Comparison of ENCODE assay signal across 15 cellular contexts in genomic region chr14:94112513-94113060, GRCh38. TPM values are rescaled to one million over a fixed set of nuclear protein-coding genes. Genes with fewer than 3 reads are reported as not detected.
DNase-seq lines count a peak whose midpoint lies in the region; ATAC-seq and TF ChIP-seq lines count a peak whose summit lies in the region.
"Had no signal": no experiment of that assay in that cellular context is flagged by ENCODE, and none has a peak within 500 bp of the region (broad histone marks: within the 10 kb centered on the region; RNA-seq: fewer than 3 reads in every experiment).

No MANE protein-coding gene starts in this region.

- TF ChIP-seq POLR2A in esophagus muscularis mucosa (IDR thresholded peaks at IDR 0.05; ENCODE audit: low read depth): no peak

- no peak for TF ChIP-seq CTCF in heart right ventricle (IDR thresholded peaks at IDR 0.05)
- TF ChIP-seq CTCF in esophagus muscularis mucosa (IDR thresholded peaks at IDR 0.05): no peak
- TF ChIP-seq CTCF in progenitor cell of endocrine pancreas (IDR thresholded peaks at IDR 0.05; ENCODE audit: unreplicated experiment): no peak

- H3K9me3 ChIP-seq in heart right ventricle (no peaks in the 10 kb centered on the region), esophagus muscularis mucosa (no peaks in the 10 kb centered on the region)
- H3K9me3 ChIP-seq: SJSA1 had no signal

- ATAC-seq in heart right ventricle: no peak
- no peak for ATAC-seq in Right ventricle myocardium superior (ENCODE audit: poor library complexity)
- no peak for ATAC-seq in GM18502 (IDR thresholded peaks at IDR 0.05; ENCODE audit: poor library complexity, unreplicated experiment)

- peaks cover 2% of the 10 kb centered on the region for H3K36me3 Mint-ChIP-seq in progenitor cell of endocrine pancreas (ENCODE audit: insufficient read depth)
- H3K36me3 Mint-ChIP-seq: activated naive CD4-positive, alpha-beta T cell treated with anti-CD3 and anti-CD28 coated beads, Interleukin-2, amount 10 ng/mL, durations not matched to agents 7 days and 5 days had no signal

- H3K36me3 ChIP-seq in heart right ventricle (peaks cover 0 to 14% (median 0%) of the 10 kb centered on the region in 9 donors), esophagus muscularis mucosa (peaks cover 0 to 8% (median 3%) of the 10 kb centered on the region in 4 donors)
- H3K36me3 ChIP-seq: SJSA1 had no signal

- H3K27me3 ChIP-seq in heart right ventricle (no peaks in the 10 kb centered on the region), esophagus muscularis mucosa (peaks cover 0 to 7% (median 0%) of the 10 kb centered on the region in 4 donors)
- H3K27me3 ChIP-seq: SJSA1 had no signal

- H3K9me3 Mint-ChIP-seq in progenitor cell of endocrine pancreas (ENCODE audit: low read depth): no peaks in the 10 kb centered on the region
- H3K9me3 Mint-ChIP-seq: activated naive CD4-positive, alpha-beta T cell treated with anti-CD3 and anti-CD28 coated beads, Interleukin-2, amount 10 ng/mL, durations not matched to agents 7 days and 5 days had no signal

- intact Hi-C loops in heart right ventricle (cut with DNase I) (no loop called here), Right ventricle myocardium superior (cut with DNase I) (no loop called here), esophagus muscularis mucosa (cut with DNase I) (no loop called here)

- H3K4me3 Mint-ChIP-seq in progenitor cell of endocrine pancreas (ENCODE audit: low read depth): no peak overlapping the region
- H3K4me3 Mint-ChIP-seq: activated naive CD4-positive, alpha-beta T cell treated with anti-CD3 and anti-CD28 coated beads, Interleukin-2, amount 10 ng/mL, durations not matched to agents 7 days and 5 days had no signal

- TF ChIP-seq EP300 in esophagus muscularis mucosa (IDR thresholded peaks at IDR 0.05): no peak

- DNase-seq in heart right ventricle: no peak
- DNase-seq in Right ventricle myocardium superior: no peak
- DNase-seq in esophagus muscularis mucosa (ENCODE audit: extremely low spot score): no peak
- no peak for DNase-seq in progenitor cell of endocrine pancreas (ENCODE audit: low spot score, unreplicated experiment)
- DNase-seq in amygdala (lab: John Stamatoyannopoulos, UW): no peak
- no peak for DNase-seq in OCI-M1 (lab: John Stamatoyannopoulos, UW)
- DNase-seq in NCI-H146 treated with DMSO at 0.1 percent for 48 hours (lab: John Stamatoyannopoulos, UW; ENCODE audit: unreplicated experiment): no peak
- DNase-seq: activated naive CD4-positive, alpha-beta T cell treated with anti-CD3 and anti-CD28 coated beads, Interleukin-2, amount 10 ng/mL, durations not matched to agents 7 days and 5 days; GOT3; hippocampal formation; MM.1S; stimulated activated naive CD4-positive, alpha-beta T cell treated with Interleukin-2 at 50 U/mL for 16 hours had no signal

- peaks cover 18% of the 10 kb centered on the region for H3K27me3 Mint-ChIP-seq in progenitor cell of endocrine pancreas

- peak overlapping the region; percentile 76 for H3K27ac Mint-ChIP-seq in progenitor cell of endocrine pancreas
- H3K27ac Mint-ChIP-seq: activated naive CD4-positive, alpha-beta T cell treated with anti-CD3 and anti-CD28 coated beads, Interleukin-2, amount 10 ng/mL, durations not matched to agents 7 days and 5 days had no signal

- peaks cover 3% of the 10 kb centered on the region for H3K4me1 Mint-ChIP-seq in progenitor cell of endocrine pancreas (ENCODE audit: low read depth)

- 73 to 84% methylated on average over 6 of the region's 6 CpGs for WGBS in heart right ventricle, 2 donors
- WGBS in esophagus muscularis mucosa: 74% methylated on average over 6 of the region's 6 CpGs

- H3K27ac ChIP-seq in heart right ventricle (peak overlapping the region in 8 of 10 donors; percentile 8 to 97 (median 89)), esophagus muscularis mucosa (replicated peaks in 1 of 4) (peak overlapping the region; percentile 72 to 82 (median 77))
- H3K27ac ChIP-seq: SJSA1 had no signal

- H3K4me3 ChIP-seq in heart right ventricle (peak overlapping the region; percentile 40 to 73 (median 60)), esophagus muscularis mucosa (peak overlapping the region; percentile 46 to 61 (median 49))

- peaks cover 14 to 57% (median 43%) of the 10 kb centered on the region in 9 donors for H3K4me1 ChIP-seq in heart right ventricle
- peaks cover 27 to 41% (median 36%) of the 10 kb centered on the region in 4 donors for H3K4me1 ChIP-seq in esophagus muscularis mucosa

RNA-seq across cellular contexts. Expression of gene IFI27, which starts 2.1 kb away (rescaled TPM):
- total RNA-seq in heart right ventricle: 100 to 1,000 TPM in 8 of 10 donors, 10 to 100 TPM in 2; 76.5 to 473 (median 148) TPM
- polyA plus RNA-seq in heart right ventricle: 100 to 1,000 TPM; 719 to 721 TPM
- total RNA-seq in Right ventricle myocardium superior: 132 TPM
- 100 to 1,000 TPM in 3 of 4 donors, 10 to 100 TPM in 1; 88.0 to 293 (median 180) TPM for total RNA-seq in esophagus muscularis mucosa
- total RNA-seq in progenitor cell of endocrine pancreas: 5.8 and 7.5 TPM in 2 replicates
- total RNA-seq: epithelial cell of proximal tubule had no signal

RNA-seq across cellular contexts. Expression of gene IFI27L2, which starts 16.8 kb away (rescaled TPM):
- 10 to 100 TPM; 41.5 to 92.9 (median 63.2) TPM for total RNA-seq in heart right ventricle
- 100 to 1,000 TPM in 1 of 2 donors, 10 to 100 TPM in 1; 83.3 to 122 TPM for polyA plus RNA-seq in heart right ventricle
- 50.1 TPM for total RNA-seq in Right ventricle myocardium superior
- 10 to 100 TPM; 38.8 to 83.9 (median 64.7) TPM for total RNA-seq in esophagus muscularis mucosa
- 27.4 and 32.2 TPM in 2 replicates for total RNA-seq in progenitor cell of endocrine pancreas

RNA-seq across cellular contexts. Expression of gene IFI27L1, which starts 31.5 kb away (rescaled TPM):
- total RNA-seq in heart right ventricle (10 to 100 TPM in 9 of 10 donors, 1 to 10 TPM in 1; 7.7 to 23.9 (median 16.2) TPM), Right ventricle myocardium superior (11.6 TPM), esophagus muscularis mucosa (10 to 100 TPM in 1 of 4 donors, 1 to 10 TPM in 3; 5.8 to 12.9 (median 6.4) TPM), progenitor cell of endocrine pancreas (28.9 TPM in 2 replicates)
- polyA plus RNA-seq in heart right ventricle: 10 to 100 TPM; 28.8 to 47.4 TPM

RNA-seq across cellular contexts. Expression of gene DDX24, which starts 31.6 kb away (rescaled TPM):
- total RNA-seq in heart right ventricle (100 to 1,000 TPM; 190 to 269 (median 240) TPM), Right ventricle myocardium superior (181 TPM), esophagus muscularis mucosa (100 to 1,000 TPM; 142 to 215 (median 176) TPM), progenitor cell of endocrine pancreas (139 and 141 TPM in 2 replicates)
- 100 to 1,000 TPM in 1 of 2 donors, 10 to 100 TPM in 1; 94.1 to 160 TPM for polyA plus RNA-seq in heart right ventricle
